In the genomic region with DNA sequence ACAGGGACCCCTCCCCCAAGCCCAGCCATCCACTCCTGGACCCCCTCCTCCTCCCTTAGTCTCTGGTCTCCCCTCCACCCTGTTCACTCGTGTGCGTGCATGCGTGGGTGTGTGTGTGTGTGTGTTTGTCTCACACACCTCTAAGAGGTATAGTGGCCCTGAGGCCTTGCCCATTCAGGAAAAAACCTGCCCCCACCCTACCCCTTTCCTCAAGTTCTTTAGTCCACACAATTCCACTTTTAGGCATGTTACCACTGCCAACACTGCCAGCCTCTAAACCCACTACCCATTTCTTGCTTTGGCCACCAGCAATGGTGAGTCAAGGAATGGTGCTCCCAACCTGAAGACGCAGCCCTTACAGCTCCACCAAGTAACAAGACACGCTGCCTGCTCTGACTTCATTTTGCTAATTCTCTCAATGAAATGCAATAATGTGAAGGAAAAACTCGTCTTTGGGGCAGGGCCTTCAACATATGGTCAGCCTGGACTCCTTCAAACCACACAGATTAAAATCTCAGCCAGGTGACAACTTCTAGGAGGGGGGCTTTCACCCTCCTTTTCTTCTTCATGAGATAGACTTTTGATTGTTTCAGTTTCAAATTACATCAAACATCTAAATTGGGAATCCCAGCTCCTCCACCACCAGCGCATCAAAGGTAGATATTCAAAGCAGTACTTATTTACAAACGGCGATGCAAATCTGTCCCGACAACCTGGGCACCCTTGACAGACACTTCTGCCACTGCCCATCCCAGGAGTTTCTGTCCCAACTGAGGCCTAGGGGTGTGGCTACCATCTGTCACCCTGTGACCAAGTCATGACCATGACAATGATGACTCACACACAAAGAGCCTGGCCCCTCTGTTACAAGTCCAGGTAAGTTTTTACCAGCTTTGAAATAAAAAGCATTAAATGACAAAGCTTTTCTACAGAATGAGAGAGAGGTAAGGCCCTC, we compare ENCODE assay signal across 8 cellular contexts. TPM values are rescaled to one million over a fixed set of nuclear protein-coding genes. Genes with fewer than 3 reads are reported as not detected.
DNase-seq lines count a peak whose midpoint lies in the region; ATAC-seq and TF ChIP-seq lines count a peak whose summit lies in the region.

No MANE protein-coding gene starts in this region.

- TF ChIP-seq POLR2A in testis (IDR thresholded peaks at IDR 0.05) = no peak

- 76 to 84% methylated on average over 10 of the region's 10 CpGs for WGBS in testis, 2 donors

- no peaks in the 10 kb centered on the region for H3K27me3 Mint-ChIP-seq in activated CD8-positive, alpha-beta memory T cell treated with anti-CD3 and anti-CD28 coated beads, Interleukin-2, amount 10 ng/mL, durations not matched to agents 7 days and 5 days
- H3K27me3 Mint-ChIP-seq in naive thymus-derived CD8-positive, alpha-beta T cell = no peaks in the 10 kb centered on the region
- H3K27me3 Mint-ChIP-seq in Caco-2 (ENCODE audit: insufficient read depth, unreplicated experiment) = no peaks in the 10 kb centered on the region

- H3K36me3 Mint-ChIP-seq in activated CD8-positive, alpha-beta memory T cell treated with anti-CD3 and anti-CD28 coated beads, Interleukin-2, amount 10 ng/mL, durations not matched to agents 7 days and 5 days = peaks cover 7% of the 10 kb centered on the region
- H3K36me3 Mint-ChIP-seq in naive thymus-derived CD8-positive, alpha-beta T cell = peaks cover 0 to 20% (median 2%) of the 10 kb centered on the region in 3 donors
- H3K36me3 Mint-ChIP-seq in Caco-2 (ENCODE audit: insufficient read depth, unreplicated experiment) = peaks cover 12% of the 10 kb centered on the region

- H3K4me1 ChIP-seq in Caco-2 (no peaks in the 10 kb centered on the region), testis (peaks cover 77% of the 10 kb centered on the region)

- POLR2A ChIA-PET in naive thymus-derived CD8-positive, alpha-beta T cell (lab: Charles Lee) = no interaction called here
- POLR2A ChIA-PET in Caco-2 (lab: Charles Lee) = no interaction called here

- H3K4me1 Mint-ChIP-seq in activated CD8-positive, alpha-beta memory T cell treated with anti-CD3 and anti-CD28 coated beads, Interleukin-2, amount 10 ng/mL, durations not matched to agents 7 days and 5 days = peaks cover 61% of the 10 kb centered on the region
- H3K4me1 Mint-ChIP-seq in naive thymus-derived CD8-positive, alpha-beta T cell = peaks cover 65 to 98% (median 93%) of the 10 kb centered on the region in 4 donors
- H3K4me1 Mint-ChIP-seq in Caco-2 (ENCODE audit: low read depth, unreplicated experiment) = peaks cover 9% of the 10 kb centered on the region

- H3K9me3 ChIP-seq in WERI-Rb-1 (ENCODE audit: severe bottlenecking) = no peaks in the 10 kb centered on the region
- H3K9me3 ChIP-seq in Caco-2 = no peaks in the 10 kb centered on the region
- no peaks in the 10 kb centered on the region for H3K9me3 ChIP-seq in testis

- DNase-seq in activated CD8-positive, alpha-beta memory T cell treated with anti-CD3 and anti-CD28 coated beads, Interleukin-2, amount 10 ng/mL, durations not matched to agents 7 days and 5 days = peak; percentile 47
- DNase-seq in activated CD8-positive, alpha-beta memory T cell treated with anti-CD3 and anti-CD28 coated beads, Interleukin-2, amount 50 U/mL, for 48 hours = no peak
- DNase-seq in WERI-Rb-1 (peak; percentile 71), Caco-2 (no peak), COR-L47 (lab: John Stamatoyannopoulos, UW) (no peak), testis (no peak)
- DNase-seq in naive thymus-derived CD8-positive, alpha-beta T cell = peak in 1 of 10 donors; percentile 22

- peak overlapping the region; percentile 45 for H3K27ac Mint-ChIP-seq in activated CD8-positive, alpha-beta memory T cell treated with anti-CD3 and anti-CD28 coated beads, Interleukin-2, amount 10 ng/mL, durations not matched to agents 7 days and 5 days
- H3K27ac Mint-ChIP-seq in naive thymus-derived CD8-positive, alpha-beta T cell = peak overlapping the region; percentile 41 to 89 (median 78)
- H3K27ac Mint-ChIP-seq in Caco-2 (ENCODE audit: unreplicated experiment) = no peak overlapping the region

- no peak overlapping the region for H3K4me3 Mint-ChIP-seq in activated CD8-positive, alpha-beta memory T cell treated with anti-CD3 and anti-CD28 coated beads, Interleukin-2, amount 10 ng/mL, durations not matched to agents 7 days and 5 days
- peak overlapping the region in 8 of 10 donors; percentile 4 to 63 (median 46) for H3K4me3 Mint-ChIP-seq in naive thymus-derived CD8-positive, alpha-beta T cell
- H3K4me3 Mint-ChIP-seq in Caco-2 (ENCODE audit: unreplicated experiment) = no peak overlapping the region

- TF ChIP-seq CTCF in WERI-Rb-1 (IDR thresholded peaks at IDR 0.05; ENCODE audit: low read depth, low read length) (no peak), Caco-2 (IDR thresholded peaks at IDR 0.05; ENCODE audit: insufficient read depth in 1 of 2, low read depth in 1 of 2, low read length in 1 of 2, severe bottlenecking in 1 of 2, unreplicated experiment in 1 of 2) (no peak), testis (IDR thresholded peaks at IDR 0.05) (no peak)

- no TSS peak for BruUV-seq in Caco-2 (replicated peaks; lab: Mats Ljungman, UMichigan)

- no peaks in the 10 kb centered on the region for H3K9me3 Mint-ChIP-seq in activated CD8-positive, alpha-beta memory T cell treated with anti-CD3 and anti-CD28 coated beads, Interleukin-2, amount 10 ng/mL, durations not matched to agents 7 days and 5 days (ENCODE audit: low read depth)
- H3K9me3 Mint-ChIP-seq in naive thymus-derived CD8-positive, alpha-beta T cell = no peaks in the 10 kb centered on the region
- no peaks in the 10 kb centered on the region for H3K9me3 Mint-ChIP-seq in Caco-2 (ENCODE audit: unreplicated experiment)

- no peak overlapping the region for H3K4me3 ChIP-seq in WERI-Rb-1 (ENCODE audit: low read depth, low read length)
- H3K4me3 ChIP-seq in Caco-2 (ENCODE audit: low read depth, low read length) = no peak overlapping the region
- no peak overlapping the region for H3K4me3 ChIP-seq in testis

- ATAC-seq in activated CD8-positive, alpha-beta memory T cell treated with anti-CD3 and anti-CD28 coated beads, Interleukin-2, amount 10 ng/mL, durations not matched to agents 7 days and 5 days = peak; percentile 56
- peak; percentile 67 for ATAC-seq in HG02852 (IDR thresholded peaks at IDR 0.05; ENCODE audit: unreplicated experiment)
- peak in 1 of 2 donors; percentile 26 for ATAC-seq in naive thymus-derived CD8-positive, alpha-beta T cell

- H3K36me3 ChIP-seq in WERI-Rb-1 = peaks cover 71% of the 10 kb centered on the region
- H3K36me3 ChIP-seq in Caco-2 (ENCODE audit: control insufficient read depth, insufficient read depth, low read length) = no peaks in the 10 kb centered on the region
- H3K36me3 ChIP-seq in testis (ENCODE audit: low read depth, missing control alignments) = no peaks in the 10 kb centered on the region

- CTCF ChIA-PET in activated CD8-positive, alpha-beta memory T cell treated with anti-CD3 and anti-CD28 coated beads, Interleukin-2, amount 10 ng/mL, durations not matched to agents 7 days and 5 days (lab: Charles Lee) = interaction anchor here (0.6 to 1.0 kb wide), 2 partner anchors 112 to 194 kb away, joined by 3 read pairs; no protein-coding TSS in a partner anchor
- CTCF ChIA-PET in Caco-2 (lab: Charles Lee) = no interaction called here

- H3K27ac ChIP-seq in WERI-Rb-1 = peak overlapping the region; percentile 94
- H3K27ac ChIP-seq in testis = peak overlapping the region in 1 of 2 donors; percentile 37

- intact Hi-C loops in Caco-2 (cut with micrococcal nuclease; ENCODE audit: unreplicated experiment) = no loop called here
- intact Hi-C loops in testis (cut with DNase I; ENCODE audit: low total_unique reads) = no loop called here

- H3K27me3 ChIP-seq in WERI-Rb-1 (ENCODE audit: insufficient read depth, low read depth, severe bottlenecking) (no peaks in the 10 kb centered on the region), Caco-2 (replicated peaks; ENCODE audit: control insufficient read depth, insufficient read depth, low read length) (no peaks in the 10 kb centered on the region), testis (no peaks in the 10 kb centered on the region)

RNA-seq across cellular contexts. Expression of a gene that starts 29.8 kb away (rescaled TPM):
- total RNA-seq in activated CD8-positive, alpha-beta memory T cell treated with anti-CD3 and anti-CD28 coated beads, Interleukin-2, amount 10 ng/mL, durations not matched to agents 7 days and 5 days = 100 to 1,000 TPM in 1 of 2 experiments, 10 to 100 TPM in 1; 88.7 to 116 TPM
- total RNA-seq in naive thymus-derived CD8-positive, alpha-beta T cell = 10 to 100 TPM; 88.7 to 93.8 TPM
- 10 to 100 TPM; 16.1 to 19.8 (median 16.7) TPM for polyA plus RNA-seq in naive thymus-derived CD8-positive, alpha-beta T cell
- 40.6 and 42.1 TPM in 2 replicates for total RNA-seq in Caco-2 (2022)
- 10 to 100 TPM; 91.6 to 99.0 TPM for total RNA-seq in testis
- polyA plus RNA-seq in testis (ENCODE audit: insufficient read depth, low read depth, low replicate concordance) = 88.8 TPM

Comparison
In these comparisons a context has a peak if more than half of its experiments do, and no peak if none do; other contexts are left out.
1. DNase-seq: peak in activated CD8-positive, alpha-beta memory T cell treated with anti-CD3 and anti-CD28 coated beads, Interleukin-2, amount 10 ng/mL, durations not matched to agents 7 days and 5 days (single experiment) and WERI-Rb-1 (single experiment); none in activated CD8-positive, alpha-beta memory T cell treated with anti-CD3 and anti-CD28 coated beads, Interleukin-2, amount 50 U/mL, for 48 hours (single experiment), Caco-2 (0 of 2), COR-L47 (single experiment) and testis (single experiment).
2. H3K4me3 Mint-ChIP-seq: peak in naive thymus-derived CD8-positive, alpha-beta T cell (8 of 10); none in activated CD8-positive, alpha-beta memory T cell treated with anti-CD3 and anti-CD28 coated beads, Interleukin-2, amount 10 ng/mL, durations not matched to agents 7 days and 5 days (single experiment) and Caco-2 (single experiment).